Comparison of ENCODE assay signal across 9 cellular contexts in genomic region chr19:8663920-8664670, GRCh38. TPM values are rescaled to one million over a fixed set of nuclear protein-coding genes. Genes with fewer than 3 reads are reported as not detected.
DNase-seq lines count a peak whose midpoint lies in the region; ATAC-seq and TF ChIP-seq lines count a peak whose summit lies in the region.
"Had no signal": no experiment of that assay in that cellular context is flagged by ENCODE, and none has a peak within 500 bp of the region (broad histone marks: within the 10 kb centered on the region; RNA-seq: fewer than 3 reads in every experiment).

No MANE protein-coding gene starts in this region.

- no peaks in the 10 kb centered on the region for H3K9me2 ChIP-seq in Loucy (replicated peaks; ENCODE audit: low read depth, low read length)
- no peaks in the 10 kb centered on the region for H3K9me2 ChIP-seq in GM23248 (ENCODE audit: insufficient read depth)

- H4K20me1 ChIP-seq in Loucy (ENCODE audit: insufficient read depth, low read length, poor library complexity, severe bottlenecking) (no peaks in the 10 kb centered on the region), GM23248 (ENCODE audit: insufficient read depth) (no peaks in the 10 kb centered on the region)

- H3K9me3 ChIP-seq in Loucy (ENCODE audit: insufficient read depth, low read depth, low read length) = no peaks in the 10 kb centered on the region
- no peaks in the 10 kb centered on the region for H3K9me3 ChIP-seq in GM23248 (ENCODE audit: low read depth)
- H3K9me3 ChIP-seq: ovary had no signal

- TF ChIP-seq CTCF in Loucy (conservative IDR thresholded peaks at IDR 0.05; ENCODE audit: low read length) = no peak
- no peak for TF ChIP-seq CTCF in foreskin fibroblast (IDR thresholded peaks at IDR 0.05; ENCODE audit: low read depth, low read length)

- peaks cover 6% of the 10 kb centered on the region for H3K36me3 Mint-ChIP-seq in effector memory CD8-positive, alpha-beta T cell (ENCODE audit: insufficient read depth)

- no peaks in the 10 kb centered on the region for H3K9me3 Mint-ChIP-seq in effector memory CD8-positive, alpha-beta T cell

- H3K4me3 ChIP-seq in Loucy (ENCODE audit: low read length, poor library complexity, severe bottlenecking) (peak overlapping the region; percentile 29), foreskin fibroblast (ENCODE audit: low read depth in 1 of 2, low read length in 2 of 2) (no peak overlapping the region), GM23248 (no peak overlapping the region)
- H3K4me3 ChIP-seq: ovary had no signal

- no peak overlapping the region for H2AFZ ChIP-seq in Loucy (ENCODE audit: low read length)
- no peak overlapping the region for H2AFZ ChIP-seq in GM23248

- 25 to 33% methylated on average over 17 to 22 of the region's 22 CpGs for WGBS in GM23248 (ENCODE audit: low coverage in 1 of 2, low lambda C conversion rate in 2 of 2, missing lambda C conversion rate in 2 of 2), 2 experiments

- H3F3A ChIP-seq in Loucy (ENCODE audit: low read depth) (no peaks in the 10 kb centered on the region; the same call in 1 of the 2 replicates), GM23248 (ENCODE audit: insufficient read depth) (no peaks in the 10 kb centered on the region)

- H3K27me3 ChIP-seq in Loucy (ENCODE audit: insufficient read depth, low read length, poor library complexity, severe bottlenecking) (no peaks in the 10 kb centered on the region), GM23248 (replicated peaks; ENCODE audit: insufficient read depth) (no peaks in the 10 kb centered on the region)
- H3K27me3 ChIP-seq: ovary had no signal

- H3K79me2 ChIP-seq in Loucy (ENCODE audit: insufficient read depth, low read length) (no peaks in the 10 kb centered on the region), GM23248 (ENCODE audit: insufficient read depth) (no peaks in the 10 kb centered on the region)

- peak overlapping the region; percentile 68 to 83 for H3K27ac Mint-ChIP-seq in effector memory CD8-positive, alpha-beta T cell

- no peaks in the 10 kb centered on the region for H3K27me3 Mint-ChIP-seq in effector memory CD8-positive, alpha-beta T cell

- peak; percentile 70 for DNase-seq in activated CD8-positive, alpha-beta memory T cell treated with anti-CD3 and anti-CD28 coated beads for 24 hours
- no peak for DNase-seq in effector memory CD8-positive, alpha-beta T cell
- DNase-seq in stimulated activated naive CD4-positive, alpha-beta T cell treated with Interleukin-2 at 50 U/mL for 16 hours (lab: John Stamatoyannopoulos, UW) = peak; percentile 20
- DNase-seq in SKM-1 treated with dmso at 0.1 percent for 144 hours (lab: John Stamatoyannopoulos, UW; ENCODE audit: unreplicated experiment) (no peak), putamen (ENCODE audit: low spot score) (no peak), foreskin fibroblast (no peak), GM23248 (no peak)
- DNase-seq: ovary had no signal

- peak overlapping the region; percentile 62 for H3K4me2 ChIP-seq in Loucy (ENCODE audit: low read depth, low read length, poor library complexity, severe bottlenecking)
- H3K4me2 ChIP-seq in GM23248 (ENCODE audit: unreplicated experiment) = no peak overlapping the region

- peaks cover 28 to 47% of the 10 kb centered on the region in 2 donors for H3K4me1 Mint-ChIP-seq in effector memory CD8-positive, alpha-beta T cell (ENCODE audit: low read depth in 2 of 2)

- peaks cover 62% of the 10 kb centered on the region for H3K4me1 ChIP-seq in Loucy (ENCODE audit: insufficient read depth, low read length, poor library complexity, severe bottlenecking)
- no peaks in the 10 kb centered on the region for H3K4me1 ChIP-seq in GM23248 (ENCODE audit: insufficient read depth)

- no peaks in the 10 kb centered on the region for H3K36me3 ChIP-seq in Loucy (ENCODE audit: insufficient read depth, low read length)
- H3K36me3 ChIP-seq in GM23248 (ENCODE audit: low read depth) = no peaks in the 10 kb centered on the region
- H3K36me3 ChIP-seq: ovary had no signal

- no peak overlapping the region for H3K27ac ChIP-seq in GM23248
- H3K27ac ChIP-seq: ovary had no signal

- H3K4me3 Mint-ChIP-seq in effector memory CD8-positive, alpha-beta T cell = peak overlapping the region; percentile 54 to 64

- in situ Hi-C loops in GM23248 (cut with MboI) = no loop called here

- ATAC-seq in effector memory CD8-positive, alpha-beta T cell (replicated peaks) = peak; percentile 58

- peak overlapping the region; percentile 62 for H3K9ac ChIP-seq in Loucy (ENCODE audit: low read depth, low read length, poor library complexity, severe bottlenecking)
- H3K9ac ChIP-seq in GM23248 = no peak overlapping the region

RNA-seq across cellular contexts. Expression of gene NFILZ, which starts 33.7 kb away (rescaled TPM):
- total RNA-seq in GM23248 (2014; rRNA removed; shearing (Covaris generic)) = not detected in 2 replicates
- polyA plus RNA-seq in GM23248 (2016; fragmentation: Nextera tagmentation; extraction: Ambion mirVana) = not detected in 2 replicates
- total RNA-seq: ovary had no signal
- polyA plus RNA-seq: ovary had no signal

RNA-seq across cellular contexts. Expression of gene ACTL9, which starts 34.5 kb away (rescaled TPM):
- not detected in 2 replicates for total RNA-seq in GM23248 (2014; rRNA removed; shearing (Covaris generic))
- not detected in 2 replicates for polyA plus RNA-seq in GM23248 (2016; fragmentation: Nextera tagmentation; extraction: Ambion mirVana)
- total RNA-seq: ovary had no signal
- polyA plus RNA-seq: ovary had no signal

RNA-seq across cellular contexts. Expression of gene ADAMTS10, which starts 53.6 kb away (rescaled TPM):
- 12.2 and 12.9 TPM in 2 replicates for total RNA-seq in GM23248 (2014; rRNA removed; shearing (Covaris generic))
- 3.5 and 4.3 TPM in 2 replicates for polyA plus RNA-seq in GM23248 (2016; fragmentation: Nextera tagmentation; extraction: Ambion mirVana)

RNA-seq across cellular contexts. Expression of gene OR2Z1, which starts 57.3 kb away (rescaled TPM):
- total RNA-seq in GM23248 (2014; rRNA removed; shearing (Covaris generic)) = not detected in 2 replicates
- polyA plus RNA-seq in GM23248 (2016; fragmentation: Nextera tagmentation; extraction: Ambion mirVana) = not detected in 2 replicates
- total RNA-seq: ovary had no signal
- polyA plus RNA-seq: ovary had no signal

Comparison
In these comparisons a context has a peak if more than half of its experiments do, and no peak if none do; other contexts are left out.
1. DNase-seq: peak in activated CD8-positive, alpha-beta memory T cell treated with anti-CD3 and anti-CD28 coated beads for 24 hours (single experiment) and stimulated activated naive CD4-positive, alpha-beta T cell treated with Interleukin-2 at 50 U/mL for 16 hours (single experiment); none in effector memory CD8-positive, alpha-beta T cell (0 of 3), SKM-1 treated with dmso at 0.1 percent for 144 hours (single experiment), putamen (single experiment), foreskin fibroblast (0 of 2) and GM23248 (single experiment).